In genomic region chr14:78302841-78303240, GRCh38 we compare ENCODE assay signal across 16 cellular contexts.
"Had no signal": no experiment of that assay in that cellular context is flagged by ENCODE, and none has a peak within 500 bp of the region (broad histone marks: within the 10 kb centered on the region; RNA-seq: fewer than 3 reads in every experiment).

No MANE protein-coding gene starts in this region.

- H3K36me3 ChIP-seq: brain microvascular endothelial cell, prostate gland, right lobe of liver, spleen had no signal

- ATAC-seq: esophagus mucosa, left cardiac atrium, right lobe of liver had no signal

- DNase-seq: activated CD4-positive, alpha-beta memory T cell treated with anti-CD3 and anti-CD28 coated beads for 36 hours; activated CD4-positive, alpha-beta T cell treated with anti-CD3 and anti-CD28 coated beads for 1 hour; activated gamma-delta T cell; activated T-cell treated with anti-CD3 and anti-CD28 coated beads, Interleukin-2, amount 50 U/mL, for 48 hours; amygdala; brain microvascular endothelial cell; hypothalamus; left cardiac atrium; right lobe of liver; spleen; stimulated activated CD4-positive, alpha-beta T cell treated with anti-CD3 and anti-CD28 coated beads, Interleukin-1b, Interleukin-23, amount 100 ng/mL, for 48 hours; stimulated activated naive CD4-positive, alpha-beta T cell; substantia nigra; trophoblast cell had no signal

- H3K9me3 ChIP-seq: prostate gland, right lobe of liver, spleen had no signal

- H3K27ac ChIP-seq: brain microvascular endothelial cell, prostate gland, right lobe of liver, spleen had no signal

- H3K27me3 ChIP-seq: brain microvascular endothelial cell, right lobe of liver had no signal

- H3K4me3 ChIP-seq: prostate gland, right lobe of liver, spleen had no signal

- H3K4me1 ChIP-seq: prostate gland, right lobe of liver, spleen had no signal
